In the genomic region with DNA sequence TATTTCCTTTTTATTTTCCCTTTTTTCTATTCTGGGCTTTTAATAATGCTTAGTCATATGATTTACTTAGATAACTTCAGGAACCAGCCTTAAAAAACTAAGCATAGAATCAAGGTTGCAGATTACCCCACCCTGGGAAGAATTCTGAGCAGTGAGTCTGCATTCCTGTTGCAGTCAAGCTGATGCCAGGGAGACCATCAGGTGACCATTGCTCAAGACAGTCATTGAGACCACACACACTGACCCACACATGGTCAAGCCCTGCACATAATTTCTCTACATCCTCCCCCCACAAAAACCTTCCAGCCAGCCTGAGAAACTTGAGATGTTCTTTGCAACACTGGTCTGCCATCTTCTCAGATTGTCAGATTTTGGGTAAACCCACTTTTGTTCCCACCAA, we compare ENCODE assay signal across 33 cellular contexts.
"Had no signal": no experiment of that assay in that cellular context is flagged by ENCODE, and none has a peak within 500 bp of the region (broad histone marks: within the 10 kb centered on the region; RNA-seq: fewer than 3 reads in every experiment).

No MANE protein-coding gene starts in this region.

- H3K4me1 Mint-ChIP-seq: activated B cell treated with CpG ODN at 0.5 μM for 24 hours had no signal

- H3K27ac Mint-ChIP-seq: activated B cell treated with CpG ODN at 0.5 μM for 24 hours; activated CD4-positive, alpha-beta memory T cell treated with anti-CD3 and anti-CD28 coated beads, Interleukin-2, amount 10 ng/mL, durations not matched to agents 7 days and 5 days; activated CD8-positive, alpha-beta memory T cell treated with anti-CD3 and anti-CD28 coated beads, Interleukin-2, amount 10 ng/mL, durations not matched to agents 7 days and 5 days; activated naive CD4-positive, alpha-beta T cell treated with anti-CD3 and anti-CD28 coated beads, Interleukin-2, amount 10 ng/mL, durations not matched to agents 7 days and 5 days; activated naive CD8-positive, alpha-beta T cell; activated naive CD8-positive, alpha-beta T cell treated with anti-CD3 and anti-CD28 coated beads, Interleukin-2, amount 50 U/mL, for 24 hours had no signal

- H3K27me3 Mint-ChIP-seq: activated B cell treated with CpG ODN at 0.5 μM for 24 hours; activated naive CD8-positive, alpha-beta T cell; activated naive CD8-positive, alpha-beta T cell treated with anti-CD3 and anti-CD28 coated beads, Interleukin-2, amount 50 U/mL, for 24 hours had no signal

- H3K4me3 Mint-ChIP-seq: activated B cell treated with CpG ODN at 0.5 μM for 24 hours; activated CD4-positive, alpha-beta memory T cell treated with anti-CD3 and anti-CD28 coated beads, Interleukin-2, amount 10 ng/mL, durations not matched to agents 7 days and 5 days; activated CD8-positive, alpha-beta memory T cell treated with anti-CD3 and anti-CD28 coated beads, Interleukin-2, amount 10 ng/mL, durations not matched to agents 7 days and 5 days; activated naive CD4-positive, alpha-beta T cell treated with anti-CD3 and anti-CD28 coated beads, Interleukin-2, amount 10 ng/mL, durations not matched to agents 7 days and 5 days; activated naive CD8-positive, alpha-beta T cell; activated naive CD8-positive, alpha-beta T cell treated with anti-CD3 and anti-CD28 coated beads, Interleukin-2, amount 50 U/mL, for 24 hours had no signal

- H3K36me3 ChIP-seq: brain microvascular endothelial cell had no signal

- ATAC-seq: activated CD8-positive, alpha-beta memory T cell treated with anti-CD3 and anti-CD28 coated beads, Interleukin-2, amount 10 ng/mL, durations not matched to agents 7 days and 5 days; activated naive CD8-positive, alpha-beta T cell treated with anti-CD3 and anti-CD28 coated beads, Interleukin-2, amount 50 U/mL, for 24 hours; Right ventricle myocardium inferior had no signal

- DNase-seq: activated B cell treated with CpG ODN at 0.5 μM for 24 hours; activated CD4-positive, alpha-beta memory T cell treated with anti-CD3 and anti-CD28 coated beads, Interleukin-2, amount 10 ng/mL, durations not matched to agents 7 days and 5 days; activated CD4-positive, alpha-beta T cell treated with anti-CD3 and anti-CD28 coated beads for 48 hours; activated CD4-positive, CD25-positive, alpha-beta regulatory T cell treated with anti-CD3 and anti-CD28 coated beads, Interleukin-2, amount 50 U/mL, for 72 hours; activated CD8-positive, alpha-beta memory T cell treated with anti-CD3 and anti-CD28 coated beads for 24 hours; activated CD8-positive, alpha-beta memory T cell treated with anti-CD3 and anti-CD28 coated beads, Interleukin-2, amount 10 ng/mL, durations not matched to agents 7 days and 5 days; activated CD8-positive, alpha-beta memory T cell treated with anti-CD3 and anti-CD28 coated beads, Interleukin-2, amount 50 U/mL, for 48 hours; activated effector memory CD4-positive, alpha-beta T cell treated with Interleukin-2 at 50 U/mL for 16 hours; activated naive CD4-positive, alpha-beta T cell treated with anti-CD3 and anti-CD28 coated beads, Interleukin-2, amount 10 ng/mL, durations not matched to agents 7 days and 5 days; activated naive CD8-positive, alpha-beta T cell treated with anti-CD3 and anti-CD28 coated beads, Interleukin-2, amount 50 U/mL, for 24 hours; activated T-cell treated with anti-CD3 and anti-CD28 coated beads, Interleukin-2, amount 50 U/mL, for 48 hours; amniotic stem cell; aorta; brain microvascular endothelial cell; central memory CD4-positive, alpha-beta T cell; KG1; NCI-H1048; NCI-H1105 treated with DMSO at 0.1 percent for 48 hours; NCI-H1436; NCI-H1694 treated with DMSO at 0.1 percent for 48 hours; NCI-H2029; NCI-H345; NCI-H524 treated with DMSO at 0.1 percent for 48 hours; SIG-M5; SW 1271; T-helper 1 cell; T-helper 2 cell; T-helper 9 cell had no signal

- H3K27me3 ChIP-seq: brain microvascular endothelial cell had no signal

- FAIRE-seq: RCC 7860 had no signal

- H3K27ac ChIP-seq: brain microvascular endothelial cell, RWPE1, VCaP had no signal

- H3K9me3 Mint-ChIP-seq: activated B cell treated with CpG ODN at 0.5 μM for 24 hours had no signal
